33 cellular contexts compared by ENCODE assay signal in genomic region chr17:66574123-66574522, GRCh38.
A peak's percentile ranks its signal among the peaks of the same experiment; 100 is the strongest.
DNase-seq lines count a peak whose midpoint lies in the region; ATAC-seq and TF ChIP-seq lines count a peak whose summit lies in the region.
"Had no signal": no experiment of that assay in that cellular context is flagged by ENCODE, and none has a peak within 500 bp of the region (broad histone marks: within the 10 kb centered on the region; RNA-seq: fewer than 3 reads in every experiment).

No MANE protein-coding gene starts in this region.

- WGBS in H9 (ENCODE audit: extremely low coverage, insufficient read length, low lambda C conversion rate), result no CpG with 5 or more reads among the region's 4 CpGs

- H3K23ac ChIP-seq in H9 (ENCODE audit: insufficient read length, low read depth, low read length), result no peak overlapping the region

- no peak overlapping the region for H3K4me2 ChIP-seq in H9 (ENCODE audit: insufficient read depth, insufficient read length, low read length)
- H3K4me2 ChIP-seq: A549; BLaER1; BLaER1 treated with 17β-estradiol and CSF1 and Interleukin-3, amounts not matched to agents 10 nM and 100 nM had no signal

- no peak overlapping the region for H3K56ac ChIP-seq in H9 (ENCODE audit: insufficient read length, low read depth, low read length)

- H3T11ph ChIP-seq in H9 (ENCODE audit: low read length), result no peak overlapping the region

- no peaks in the 10 kb centered on the region for H3K27me3 ChIP-seq in H9 (ENCODE audit: insufficient read depth, low read length)
- H3K27me3 ChIP-seq: BE2C; BLaER1; BLaER1 treated with 17β-estradiol and CSF1 and Interleukin-3, amounts not matched to agents 10 nM and 100 nM had no signal

- no peak for TF ChIP-seq CTCF in H9 (conservative IDR thresholded peaks at IDR 0.05)

- no peak overlapping the region for H3K4me3 Mint-ChIP-seq in H9
- H3K4me3 Mint-ChIP-seq: B cell; CD14-positive monocyte; CD4-positive, alpha-beta memory T cell; CD4-positive, alpha-beta T cell; CD4-positive, CD25-positive, alpha-beta regulatory T cell; CD8-positive, alpha-beta memory T cell; CD8-positive, alpha-beta T cell had no signal

- no peaks in the 10 kb centered on the region for H3K79me1 ChIP-seq in H9 (ENCODE audit: insufficient read depth, low read depth, low read length, poor library complexity, severe bottlenecking)

- no peaks in the 10 kb centered on the region for H3K36me3 Mint-ChIP-seq in H9 (ENCODE audit: insufficient read depth in 1 of 3, low read depth in 3 of 3)

- H2BK15ac ChIP-seq in H9 (ENCODE audit: low read depth, low read length), result no peak overlapping the region

- H3K18ac ChIP-seq in H9 (ENCODE audit: insufficient read length, low read depth, low read length), result no peak overlapping the region

- no peaks in the 10 kb centered on the region for H3K23me2 ChIP-seq in H9 (ENCODE audit: insufficient read length, low read depth, low read length, poor library complexity, severe bottlenecking)

- no peaks in the 10 kb centered on the region for H3K79me2 ChIP-seq in H9 (ENCODE audit: insufficient read depth, low read length)

- H2BK120ac ChIP-seq in H9 (ENCODE audit: low read depth, low read length, poor library complexity, severe bottlenecking), result no peak overlapping the region

- H3K27ac ChIP-seq in H9 (ENCODE audit: insufficient read length, low read depth, low read length), result no peak overlapping the region
- H3K27ac ChIP-seq: 22Rv1; A549; BLaER1; BLaER1 treated with 17β-estradiol and CSF1 and Interleukin-3, amounts not matched to agents 10 nM and 100 nM; C4-2B had no signal

- H3K4ac ChIP-seq in H9 (ENCODE audit: low read depth, low read length), result no peak overlapping the region

- no peak overlapping the region for H3K27ac Mint-ChIP-seq in H9
- H3K27ac Mint-ChIP-seq: B cell; CD14-positive monocyte; CD4-positive, alpha-beta memory T cell; CD4-positive, alpha-beta T cell; CD4-positive, CD25-positive, alpha-beta regulatory T cell; CD8-positive, alpha-beta memory T cell; CD8-positive, alpha-beta T cell had no signal

- peak; percentile 4 for DNase-seq in H9
- peak; percentile 50 for DNase-seq in NCI-H69 (lab: John Stamatoyannopoulos, UW)
- DNase-seq in left lobe of liver (ENCODE audit: low spot score), result peak; percentile 53
- DNase-seq: 8988T; ACHN; AML-193; BE2C; C1 segment of cervical spinal cord; Caco-2; Calu3; CD4-positive, alpha-beta memory T cell; CD4-positive, alpha-beta T cell; CD4-positive, CD25-positive, alpha-beta regulatory T cell; CD8-positive, alpha-beta memory T cell; CD8-positive, alpha-beta T cell; COR-L47; DMS 273 treated with DMSO at 0.1 percent for 48 hours; DMS153; DMS53; DMS79; DMS79 treated with DMSO at 0.1 percent for 48 hours; DND-41; EL had no signal

- H2AFZ ChIP-seq in H9 (ENCODE audit: low read length), result no peak overlapping the region

- no peak overlapping the region for H4K5ac ChIP-seq in H9 (ENCODE audit: insufficient read length, low read depth, low read length)

- H2BK20ac ChIP-seq in H9 (ENCODE audit: low read depth, low read length, poor library complexity, severe bottlenecking), result no peak overlapping the region

- H3K27me3 Mint-ChIP-seq in H9 (ENCODE audit: low read depth), result no peaks in the 10 kb centered on the region
- H3K27me3 Mint-ChIP-seq: B cell; CD4-positive, alpha-beta memory T cell; CD4-positive, alpha-beta T cell; CD4-positive, CD25-positive, alpha-beta regulatory T cell; CD8-positive, alpha-beta memory T cell had no signal

- H2AK5ac ChIP-seq in H9 (ENCODE audit: insufficient read length, low read length), result no peak overlapping the region

- peaks cover 18 to 22% of the 10 kb centered on the region in 2 experiments for H3K4me1 Mint-ChIP-seq in H9
- H3K4me1 Mint-ChIP-seq: B cell had no signal

- H3K9me3 ChIP-seq in H9 (ENCODE audit: control insufficient read depth, low read depth, low read length), result no peaks in the 10 kb centered on the region
- H3K9me3 ChIP-seq: A549, BE2C, Caco-2 had no signal

- H2BK5ac ChIP-seq in H9 (ENCODE audit: insufficient read length, low read length), result no peak overlapping the region

- H3K9me3 Mint-ChIP-seq in H9, result no peaks in the 10 kb centered on the region; a peak in 2 of 5 replicates
- H3K9me3 Mint-ChIP-seq: CD4-positive, alpha-beta T cell; CD8-positive, alpha-beta T cell had no signal

- no peak overlapping the region for H3K14ac ChIP-seq in H9 (ENCODE audit: insufficient read depth, low read length)

- H3K4me1 ChIP-seq in H9 (ENCODE audit: insufficient read depth, low read length), result peaks cover 2% of the 10 kb centered on the region; the same call in 1 of the 2 replicates
- H3K4me1 ChIP-seq: BE2C, BLaER1 had no signal

- H4K91ac ChIP-seq in H9 (ENCODE audit: insufficient read length, low read depth, low read length), result no peak overlapping the region

- H4K20me1 ChIP-seq in H9 (ENCODE audit: control insufficient read depth, insufficient read depth, insufficient read length), result no peaks in the 10 kb centered on the region
- H4K20me1 ChIP-seq: BLaER1 had no signal

- no peak overlapping the region for H4K8ac ChIP-seq in H9 (replicated peaks; ENCODE audit: insufficient read length, low read depth, low read length)

- peak; percentile 75 for ATAC-seq in left lobe of liver
- no peak for ATAC-seq in HG03139 (IDR thresholded peaks at IDR 0.05; ENCODE audit: unreplicated experiment)
- no peak for ATAC-seq in GM18520 (IDR thresholded peaks at IDR 0.05; ENCODE audit: unreplicated experiment)
- no peak for ATAC-seq in GM19467 (IDR thresholded peaks at IDR 0.05; ENCODE audit: unreplicated experiment)
- ATAC-seq: A549; CD8-positive, alpha-beta T cell had no signal

- no peak overlapping the region for H3K9ac ChIP-seq in H9 (ENCODE audit: extremely low read depth, insufficient read length, low read length)
- H3K9ac ChIP-seq: BLaER1; BLaER1 treated with 17β-estradiol and CSF1 and Interleukin-3, amounts not matched to agents 10 nM and 100 nM had no signal

- H2BK12ac ChIP-seq in H9 (ENCODE audit: insufficient read length, low read depth, low read length), result no peak overlapping the region
